ENCODE assay signal across 1 cellular context in the genomic region with DNA sequence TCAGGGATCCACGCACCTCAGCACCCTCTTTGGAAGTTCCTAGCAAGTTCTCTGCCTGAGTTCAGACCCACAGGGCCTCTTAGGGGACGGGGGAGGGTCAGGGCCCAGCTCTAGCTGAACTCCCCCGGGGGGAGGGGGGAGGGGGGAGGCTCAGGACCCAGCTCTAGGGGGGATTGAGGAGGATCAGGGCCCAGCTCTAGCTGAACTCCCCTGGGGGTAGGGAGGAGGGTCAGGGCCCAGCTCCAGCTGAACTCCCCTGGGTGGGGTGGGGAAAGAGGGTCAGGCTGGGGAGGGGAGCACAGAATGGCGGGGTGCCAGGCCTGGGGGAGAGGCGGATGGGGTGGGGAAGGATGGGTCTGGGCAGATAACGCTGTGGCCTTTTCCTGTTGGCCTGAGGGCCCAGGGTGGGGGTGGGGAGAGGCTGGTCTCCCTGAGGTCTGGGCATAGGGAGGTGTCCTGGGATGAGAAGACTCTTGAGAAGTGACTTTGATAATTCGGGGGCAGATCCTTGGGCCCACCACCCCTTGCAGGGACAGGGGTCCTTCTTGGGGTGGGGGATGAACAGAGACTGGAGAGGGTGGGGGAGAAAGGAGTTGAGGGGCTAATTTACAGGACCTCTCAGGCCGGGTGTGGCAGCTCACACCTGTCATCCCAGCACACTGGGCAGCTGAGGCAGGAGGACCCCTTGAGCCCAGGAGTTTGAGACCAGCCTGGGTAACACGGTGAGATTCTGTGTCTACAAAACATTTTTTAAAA.
TF ChIP-seq lines count a peak whose summit lies in the region.

No MANE protein-coding gene starts in this region.

TF ChIP-seq in K562, 482 proteins besides CTCF, POLR2A, EP300 and RAD21 (continued from another document and continues in another):
- TF ChIP-seq, protein P1, sequence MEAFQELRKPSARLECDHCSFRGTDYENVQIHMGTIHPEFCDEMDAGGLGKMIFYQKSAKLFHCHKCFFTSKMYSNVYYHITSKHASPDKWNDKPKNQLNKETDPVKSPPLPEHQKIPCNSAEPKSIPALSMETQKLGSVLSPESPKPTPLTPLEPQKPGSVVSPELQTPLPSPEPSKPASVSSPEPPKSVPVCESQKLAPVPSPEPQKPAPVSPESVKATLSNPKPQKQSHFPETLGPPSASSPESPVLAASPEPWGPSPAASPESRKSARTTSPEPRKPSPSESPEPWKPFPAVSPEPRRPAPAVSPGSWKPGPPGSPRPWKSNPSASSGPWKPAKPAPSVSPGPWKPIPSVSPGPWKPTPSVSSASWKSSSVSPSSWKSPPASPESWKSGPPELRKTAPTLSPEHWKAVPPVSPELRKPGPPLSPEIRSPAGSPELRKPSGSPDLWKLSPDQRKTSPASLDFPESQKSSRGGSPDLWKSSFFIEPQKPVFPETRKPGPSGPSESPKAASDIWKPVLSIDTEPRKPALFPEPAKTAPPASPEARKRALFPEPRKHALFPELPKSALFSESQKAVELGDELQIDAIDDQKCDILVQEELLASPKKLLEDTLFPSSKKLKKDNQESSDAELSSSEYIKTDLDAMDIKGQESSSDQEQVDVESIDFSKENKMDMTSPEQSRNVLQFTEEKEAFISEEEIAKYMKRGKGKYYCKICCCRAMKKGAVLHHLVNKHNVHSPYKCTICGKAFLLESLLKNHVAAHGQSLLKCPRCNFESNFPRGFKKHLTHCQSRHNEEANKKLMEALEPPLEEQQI (IDR thresholded peaks at IDR 0.05) = no peak
- TF ChIP-seq CBX5 (IDR thresholded peaks at IDR 0.05; ENCODE audit: borderline replicate concordance, low read depth) (no peak), TAF7 (tag; IDR thresholded peaks at IDR 0.05) (no peak), MCM5 (IDR thresholded peaks at IDR 0.05; ENCODE audit: low read depth) (no peak), SIX5 (IDR thresholded peaks at IDR 0.05; ENCODE audit: borderline replicate concordance in 1 of 2, insufficient read depth in 1 of 2, low read depth in 1 of 2, low read length in 2 of 2) (no peak), SNIP1 (IDR thresholded peaks at IDR 0.05; ENCODE audit: low read depth) (no peak), ZC3H11A (IDR thresholded peaks at IDR 0.05; ENCODE audit: low read depth, low read length) (no peak), ZNF316 (IDR thresholded peaks at IDR 0.05) (no peak), HDGF (IDR thresholded peaks at IDR 0.05) (no peak), KDM5B (IDR thresholded peaks at IDR 0.05; ENCODE audit: insufficient replicate concordance, low read depth, low read length) (no peak), ZNF695 (CRISPR knock-in tag; IDR thresholded peaks at IDR 0.05) (no peak), NCOA1 (IDR thresholded peaks at IDR 0.05; ENCODE audit: low read depth) (peak; percentile 44; the same call in 1 of the 2 replicates), FOXK2 (conservative IDR thresholded peaks at IDR 0.05 in 1 of 2, IDR thresholded peaks at IDR 0.05 in 1 of 2; ENCODE audit: low read depth in 2 of 2) (no peak; a peak in 1 of 4 replicates), TAF15 (IDR thresholded peaks at IDR 0.05; ENCODE audit: low read depth, low read length) (no peak), FOXA3 (CRISPR knock-in tag; conservative IDR thresholded peaks at IDR 0.05 in 1 of 2, IDR thresholded peaks at IDR 0.05 in 1 of 2) (no peak), PHF8 (IDR thresholded peaks at IDR 0.05; ENCODE audit: borderline replicate concordance, low read length) (no peak), ZNF124 (CRISPR knock-in tag; IDR thresholded peaks at IDR 0.05) (no peak), PTBP1 (IDR thresholded peaks at IDR 0.05; ENCODE audit: low read depth, low read length) (no peak), STAT5A (IDR thresholded peaks at IDR 0.05; ENCODE audit: borderline replicate concordance, low read length) (peak; percentile 44; the same call in 1 of the 2 replicates), ZBTB8A (IDR thresholded peaks at IDR 0.05; ENCODE audit: partially characterized antibody) (no peak), SRSF7 (optimal IDR thresholded peaks at IDR 0.05; ENCODE audit: low read depth, low read length) (no peak), FOXP1 (CRISPR knock-in tag; IDR thresholded peaks at IDR 0.05) (no peak), CBX3 (IDR thresholded peaks at IDR 0.05; ENCODE audit: borderline replicate concordance in 1 of 2, low read length in 2 of 2) (peak in 1 of 2 experiments; percentile 43; a peak in 1 of 3 replicates), XRCC5 (IDR thresholded peaks at IDR 0.05; ENCODE audit: low read depth, low read length) (no peak), HCFC1 (IDR thresholded peaks at IDR 0.05; ENCODE audit: low read depth, low read length) (no peak), ZFP36 (IDR thresholded peaks at IDR 0.05; ENCODE audit: low read depth, low read length, partially characterized antibody) (no peak), TAL1 (IDR thresholded peaks at IDR 0.05) (peak; percentile 52; the same call in 1 of the 2 replicates), ZNF436 (CRISPR knock-in tag; IDR thresholded peaks at IDR 0.05) (no peak), TAF9B (IDR thresholded peaks at IDR 0.05; ENCODE audit: partially characterized antibody) (no peak), U2AF2 (optimal IDR thresholded peaks at IDR 0.05; ENCODE audit: low read depth, low read length) (no peak), ERF (CRISPR knock-in tag; IDR thresholded peaks at IDR 0.05) (no peak), HEY1 (CRISPR knock-in tag; IDR thresholded peaks at IDR 0.05; ENCODE audit: borderline replicate concordance) (no peak), HDAC1 (IDR thresholded peaks at IDR 0.05) (peak in 1 of 2 experiments; percentile 58; a peak in 2 of 4 replicates), JUNB (CRISPR knock-in tag; conservative IDR thresholded peaks at IDR 0.05) (no peak)
- TF ChIP-seq, protein P2, sequence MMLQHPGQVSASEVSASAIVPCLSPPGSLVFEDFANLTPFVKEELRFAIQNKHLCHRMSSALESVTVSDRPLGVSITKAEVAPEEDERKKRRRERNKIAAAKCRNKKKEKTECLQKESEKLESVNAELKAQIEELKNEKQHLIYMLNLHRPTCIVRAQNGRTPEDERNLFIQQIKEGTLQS (IDR thresholded peaks at IDR 0.05) = no peak
- TF ChIP-seq, protein P2 (CRISPR knock-in tag; conservative IDR thresholded peaks at IDR 0.05) = no peak
- TF ChIP-seq, protein P3, sequence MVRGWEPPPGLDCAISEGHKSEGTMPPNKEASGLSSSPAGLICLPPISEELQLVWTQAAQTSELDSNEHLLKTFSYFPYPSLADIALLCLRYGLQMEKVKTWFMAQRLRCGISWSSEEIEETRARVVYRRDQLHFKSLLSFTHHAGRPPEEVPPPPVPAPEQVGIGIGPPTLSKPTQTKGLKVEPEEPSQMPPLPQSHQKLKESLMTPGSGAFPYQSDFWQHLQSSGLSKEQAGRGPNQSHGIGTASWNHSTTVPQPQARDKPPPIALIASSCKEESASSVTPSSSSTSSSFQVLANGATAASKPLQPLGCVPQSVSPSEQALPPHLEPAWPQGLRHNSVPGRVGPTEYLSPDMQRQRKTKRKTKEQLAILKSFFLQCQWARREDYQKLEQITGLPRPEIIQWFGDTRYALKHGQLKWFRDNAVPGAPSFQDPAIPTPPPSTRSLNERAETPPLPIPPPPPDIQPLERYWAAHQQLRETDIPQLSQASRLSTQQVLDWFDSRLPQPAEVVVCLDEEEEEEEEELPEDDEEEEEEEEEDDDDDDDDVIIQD (CRISPR knock-in tag; IDR thresholded peaks at IDR 0.05) = no peak
- TF ChIP-seq, protein P4, sequence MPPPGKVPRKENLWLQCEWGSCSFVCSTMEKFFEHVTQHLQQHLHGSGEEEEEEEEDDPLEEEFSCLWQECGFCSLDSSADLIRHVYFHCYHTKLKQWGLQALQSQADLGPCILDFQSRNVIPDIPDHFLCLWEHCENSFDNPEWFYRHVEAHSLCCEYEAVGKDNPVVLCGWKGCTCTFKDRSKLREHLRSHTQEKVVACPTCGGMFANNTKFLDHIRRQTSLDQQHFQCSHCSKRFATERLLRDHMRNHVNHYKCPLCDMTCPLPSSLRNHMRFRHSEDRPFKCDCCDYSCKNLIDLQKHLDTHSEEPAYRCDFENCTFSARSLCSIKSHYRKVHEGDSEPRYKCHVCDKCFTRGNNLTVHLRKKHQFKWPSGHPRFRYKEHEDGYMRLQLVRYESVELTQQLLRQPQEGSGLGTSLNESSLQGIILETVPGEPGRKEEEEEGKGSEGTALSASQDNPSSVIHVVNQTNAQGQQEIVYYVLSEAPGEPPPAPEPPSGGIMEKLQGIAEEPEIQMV (tag; conservative IDR thresholded peaks at IDR 0.05; ENCODE audit: low read depth) = 0 out of 2 replicates have a peak, but pooled peaks have one; percentile 34
- TF ChIP-seq, protein P5, sequence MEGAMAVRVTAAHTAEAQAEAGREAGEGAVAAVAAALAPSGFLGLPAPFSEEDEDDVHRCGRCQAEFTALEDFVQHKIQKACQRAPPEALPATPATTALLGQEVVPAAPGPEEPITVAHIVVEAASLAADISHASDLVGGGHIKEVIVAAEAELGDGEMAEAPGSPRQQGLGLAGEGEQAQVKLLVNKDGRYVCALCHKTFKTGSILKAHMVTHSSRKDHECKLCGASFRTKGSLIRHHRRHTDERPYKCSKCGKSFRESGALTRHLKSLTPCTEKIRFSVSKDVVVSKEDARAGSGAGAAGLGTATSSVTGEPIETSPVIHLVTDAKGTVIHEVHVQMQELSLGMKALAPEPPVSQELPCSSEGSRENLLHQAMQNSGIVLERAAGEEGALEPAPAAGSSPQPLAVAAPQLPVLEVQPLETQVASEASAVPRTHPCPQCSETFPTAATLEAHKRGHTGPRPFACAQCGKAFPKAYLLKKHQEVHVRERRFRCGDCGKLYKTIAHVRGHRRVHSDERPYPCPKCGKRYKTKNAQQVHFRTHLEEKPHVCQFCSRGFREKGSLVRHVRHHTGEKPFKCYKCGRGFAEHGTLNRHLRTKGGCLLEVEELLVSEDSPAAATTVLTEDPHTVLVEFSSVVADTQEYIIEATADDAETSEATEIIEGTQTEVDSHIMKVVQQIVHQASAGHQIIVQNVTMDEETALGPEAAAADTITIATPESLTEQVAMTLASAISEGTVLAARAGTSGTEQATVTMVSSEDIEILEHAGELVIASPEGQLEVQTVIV (CRISPR knock-in tag; IDR thresholded peaks at IDR 0.05; ENCODE audit: borderline replicate concordance) = no peak
- TF ChIP-seq, protein P6, sequence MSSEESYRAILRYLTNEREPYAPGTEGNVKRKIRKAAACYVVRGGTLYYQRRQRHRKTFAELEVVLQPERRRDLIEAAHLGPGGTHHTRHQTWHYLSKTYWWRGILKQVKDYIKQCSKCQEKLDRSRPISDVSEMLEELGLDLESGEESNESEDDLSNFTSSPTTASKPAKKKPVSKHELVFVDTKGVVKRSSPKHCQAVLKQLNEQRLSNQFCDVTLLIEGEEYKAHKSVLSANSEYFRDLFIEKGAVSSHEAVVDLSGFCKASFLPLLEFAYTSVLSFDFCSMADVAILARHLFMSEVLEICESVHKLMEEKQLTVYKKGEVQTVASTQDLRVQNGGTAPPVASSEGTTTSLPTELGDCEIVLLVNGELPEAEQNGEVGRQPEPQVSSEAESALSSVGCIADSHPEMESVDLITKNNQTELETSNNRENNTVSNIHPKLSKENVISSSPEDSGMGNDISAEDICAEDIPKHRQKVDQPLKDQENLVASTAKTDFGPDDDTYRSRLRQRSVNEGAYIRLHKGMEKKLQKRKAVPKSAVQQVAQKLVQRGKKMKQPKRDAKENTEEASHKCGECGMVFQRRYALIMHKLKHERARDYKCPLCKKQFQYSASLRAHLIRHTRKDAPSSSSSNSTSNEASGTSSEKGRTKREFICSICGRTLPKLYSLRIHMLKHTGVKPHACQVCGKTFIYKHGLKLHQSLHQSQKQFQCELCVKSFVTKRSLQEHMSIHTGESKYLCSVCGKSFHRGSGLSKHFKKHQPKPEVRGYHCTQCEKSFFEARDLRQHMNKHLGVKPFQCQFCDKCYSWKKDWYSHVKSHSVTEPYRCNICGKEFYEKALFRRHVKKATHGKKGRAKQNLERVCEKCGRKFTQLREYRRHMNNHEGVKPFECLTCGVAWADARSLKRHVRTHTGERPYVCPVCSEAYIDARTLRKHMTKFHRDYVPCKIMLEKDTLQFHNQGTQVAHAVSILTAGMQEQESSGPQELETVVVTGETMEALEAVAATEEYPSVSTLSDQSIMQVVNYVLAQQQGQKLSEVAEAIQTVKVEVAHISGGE (CRISPR knock-in tag; IDR thresholded peaks at IDR 0.05) = 0 out of 6 replicates have a peak, but pooled peaks of 1 of the 3 experiments have one; percentile 59
- TF ChIP-seq, protein P7, sequence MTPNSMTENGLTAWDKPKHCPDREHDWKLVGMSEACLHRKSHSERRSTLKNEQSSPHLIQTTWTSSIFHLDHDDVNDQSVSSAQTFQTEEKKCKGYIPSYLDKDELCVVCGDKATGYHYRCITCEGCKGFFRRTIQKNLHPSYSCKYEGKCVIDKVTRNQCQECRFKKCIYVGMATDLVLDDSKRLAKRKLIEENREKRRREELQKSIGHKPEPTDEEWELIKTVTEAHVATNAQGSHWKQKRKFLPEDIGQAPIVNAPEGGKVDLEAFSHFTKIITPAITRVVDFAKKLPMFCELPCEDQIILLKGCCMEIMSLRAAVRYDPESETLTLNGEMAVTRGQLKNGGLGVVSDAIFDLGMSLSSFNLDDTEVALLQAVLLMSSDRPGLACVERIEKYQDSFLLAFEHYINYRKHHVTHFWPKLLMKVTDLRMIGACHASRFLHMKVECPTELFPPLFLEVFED (CRISPR knock-in tag; conservative IDR thresholded peaks at IDR 0.05) = no peak
